Comparison of ENCODE assay signal across 8 cellular contexts in the genomic region with DNA sequence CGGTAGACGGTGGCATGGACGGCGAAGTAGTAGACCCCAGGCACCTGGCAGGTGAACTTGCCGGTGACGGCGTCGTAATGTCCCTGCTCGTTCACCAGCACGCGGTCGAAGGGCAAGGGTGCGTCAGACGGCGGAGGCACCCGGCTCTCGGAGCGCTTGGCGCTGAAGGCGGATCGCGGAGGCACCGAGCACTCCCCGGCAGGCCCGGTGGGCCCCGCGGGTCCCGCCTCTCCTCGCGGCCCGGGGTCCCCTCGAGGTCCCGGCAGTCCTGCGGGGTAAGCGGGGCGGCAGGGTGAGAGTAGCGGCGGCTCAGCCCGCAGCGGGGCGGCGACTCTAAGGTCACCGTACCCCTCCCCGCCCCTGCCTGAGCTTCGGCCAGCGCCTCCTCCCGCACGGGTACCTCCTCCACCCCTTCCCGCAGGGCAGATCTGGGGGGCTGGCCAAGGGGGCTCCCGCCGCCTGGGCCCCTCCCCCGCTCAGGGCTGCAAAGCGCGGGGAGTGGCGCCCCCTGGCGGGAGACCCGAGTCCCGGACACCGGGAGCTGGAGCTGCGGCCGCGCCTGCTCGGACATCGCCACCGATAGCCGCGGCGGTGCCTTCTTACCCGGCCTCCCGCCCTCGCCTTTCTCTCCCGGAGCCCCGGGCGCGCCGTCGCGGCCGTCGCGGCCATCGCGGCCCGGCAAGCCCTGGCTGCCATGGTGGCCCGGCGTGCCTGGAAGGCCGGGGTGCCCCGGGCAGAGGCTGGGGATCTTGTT. TPM values are rescaled to one million over a fixed set of nuclear protein-coding genes. Genes with fewer than 3 reads are reported as not detected.
DNase-seq lines count a peak whose midpoint lies in the region; ATAC-seq and TF ChIP-seq lines count a peak whose summit lies in the region.

No MANE protein-coding gene starts in this region.

- H3K36me3 Mint-ChIP-seq in chondrocyte (ENCODE audit: low read depth), result no peaks in the 10 kb centered on the region

- peak overlapping the region; percentile 36 to 48 for H3K4me3 ChIP-seq in Panc1 (ENCODE audit: low read depth in 2 of 2, low read length in 2 of 2)

- H3K4me3 Mint-ChIP-seq in chondrocyte (ENCODE audit: unreplicated experiment), result peak overlapping the region; percentile 73

- peak overlapping the region; percentile 24; the same call in 1 of the 2 replicates for H3K27ac ChIP-seq in Panc1 (ENCODE audit: low read length)

- no peaks in the 10 kb centered on the region for H3K36me3 ChIP-seq in Panc1 (ENCODE audit: control insufficient read depth, insufficient read depth, low read length)

- no TSS peak for BruUV-seq in Panc1 (replicated peaks; lab: Mats Ljungman, UMichigan)

- no peaks in the 10 kb centered on the region for H3K9me3 Mint-ChIP-seq in chondrocyte (ENCODE audit: low read depth)

- H3K9me3 ChIP-seq in Panc1 (ENCODE audit: control insufficient read depth, insufficient read depth, low read depth, low read length), result no peaks in the 10 kb centered on the region

- no peak overlapping the region for H3K27ac Mint-ChIP-seq in chondrocyte (ENCODE audit: unreplicated experiment)

- in situ Hi-C loops in Panc1 (cut with HindIII; ENCODE audit: low pct_unique_long_range_greater_than_20kb, low sequenced_read_pairs), result no loop called here

- no peaks in the 10 kb centered on the region for H3K27me3 ChIP-seq in Panc1 (ENCODE audit: control insufficient read depth, insufficient read depth, low read length)

- ATAC-seq in Panc1 (peak; percentile 62), GM21737 (IDR thresholded peaks at IDR 0.05; ENCODE audit: unreplicated experiment) (no peak)

- intact Hi-C loops in Panc1 (cut with micrococcal nuclease; ENCODE audit: unreplicated experiment), result loop anchor here (2.0 to 5.0 kb wide), 2 partner anchors 33 to 135 kb away; no protein-coding TSS in a partner anchor

- peaks cover 54% of the 10 kb centered on the region for H3K4me1 Mint-ChIP-seq in chondrocyte (ENCODE audit: low read depth)

- H3K4me1 ChIP-seq in Panc1 (ENCODE audit: control insufficient read depth, insufficient read depth, low read length), result peaks cover 39% of the 10 kb centered on the region

- DNase-seq in NCI-H146 (lab: John Stamatoyannopoulos, UW) (peak; percentile 55), NCI-H146 treated with DMSO at 0.1 percent for 48 hours (lab: John Stamatoyannopoulos, UW; ENCODE audit: unreplicated experiment) (no peak), Panc1 (ENCODE audit: low read depth, low spot score) (no peak), chondrocyte (ENCODE audit: low spot score) (peak; percentile 94), kidney tubule cell (ENCODE audit: low spot score) (peak; percentile 52), NOMO-1 treated with DMSO at 0.1 percent for 48 hours (lab: John Stamatoyannopoulos, UW; ENCODE audit: unreplicated experiment) (no peak)
- DNase-seq in stimulated activated CD4-positive, alpha-beta T cell treated with anti-CD3 and anti-CD28 coated beads, Interleukin-4, amount 100 ng/mL, for 24 hours, result peak; percentile 34

- CTCF ChIA-PET in Panc1 (lab: Charles Lee), result interaction anchor here (0.5 to 3.5 kb wide), 12 partner anchors 17 to 1036 kb away, joined by 3 to 43 read pairs (median 4); no protein-coding TSS in a partner anchor

- TF ChIP-seq CTCF in Panc1 (IDR thresholded peaks at IDR 0.05) (peak; percentile 100), chondrocyte (IDR thresholded peaks at IDR 0.05) (peak; percentile 100)

- POLR2A ChIA-PET in Panc1 (lab: Charles Lee), result no interaction called here

- peaks cover 11% of the 10 kb centered on the region for H3K27me3 Mint-ChIP-seq in chondrocyte (ENCODE audit: low read depth)

RNA-seq across cellular contexts. Expression of gene C1QTNF5, which starts 0.9 kb away (rescaled TPM):
- total RNA-seq in Panc1 (2021; ENCODE audit: unreplicated experiment) (not detected), chondrocyte (16.2 to 67.2 TPM (median 67.1 TPM) in 3 replicates)
- polyA plus RNA-seq in Panc1 (2012; ENCODE audit: insufficient read length), result not detected

RNA-seq across cellular contexts. Expression of gene RNF26, which starts 5.4 kb away (rescaled TPM):
- total RNA-seq in Panc1 (2021; ENCODE audit: unreplicated experiment), result 69.0 TPM
- 58.5 TPM for polyA plus RNA-seq in Panc1 (2012; ENCODE audit: insufficient read length)
- 22.8 to 26.0 TPM (median 24.3 TPM) in 3 replicates for total RNA-seq in chondrocyte

RNA-seq across cellular contexts. Expression of gene MFRP, which starts 6.7 kb away (rescaled TPM):
- total RNA-seq in Panc1 (2021; ENCODE audit: unreplicated experiment) (not detected), chondrocyte (not detected in 3 replicates)
- not detected for polyA plus RNA-seq in Panc1 (2012; ENCODE audit: insufficient read length)

RNA-seq across cellular contexts. Expression of gene MCAM, which starts 22.8 kb away (rescaled TPM):
- total RNA-seq in Panc1 (2021; ENCODE audit: unreplicated experiment) (27.2 TPM), chondrocyte (170 to 527 TPM (median 509 TPM) in 3 replicates)
- polyA plus RNA-seq in Panc1 (2012; ENCODE audit: insufficient read length), result 27.9 TPM

RNA-seq across cellular contexts. Expression of gene USP2, which starts 41.7 kb away (rescaled TPM):
- total RNA-seq in Panc1 (2021; ENCODE audit: unreplicated experiment) (3.1 TPM), chondrocyte (2.1 to 4.1 TPM (median 3.6 TPM) in 3 replicates)
- 2.3 TPM for polyA plus RNA-seq in Panc1 (2012; ENCODE audit: insufficient read length)

Comparison
In these comparisons a context has a peak if more than half of its experiments do, and no peak if none do; other contexts are left out.
1. DNase-seq: peak in NCI-H146 (single experiment), chondrocyte (single experiment), kidney tubule cell (single experiment) and stimulated activated CD4-positive, alpha-beta T cell treated with anti-CD3 and anti-CD28 coated beads, Interleukin-4, amount 100 ng/mL, for 24 hours (single experiment); none in NCI-H146 treated with DMSO at 0.1 percent for 48 hours (single experiment), Panc1 (single experiment) and NOMO-1 treated with DMSO at 0.1 percent for 48 hours (single experiment).
2. RNA of gene C1QTNF5, which starts 0.9 kb away (total RNA-seq): 16.2 to 67.2 TPM in chondrocyte; not detected in Panc1 (single experiment); every median in the first group is over 10 times any median in the second.